ENCODE assay signal across 1 cellular context in genomic region chr12:56941299-56942017, GRCh38.
TF ChIP-seq lines count a peak whose summit lies in the region.

No MANE protein-coding gene starts in this region.

TF ChIP-seq in HepG2, 621 proteins besides CTCF, POLR2A, EP300 and RAD21 (continued from another document and continues in another):
- TF ChIP-seq FOXP4 (CRISPR knock-in tag; IDR thresholded peaks at IDR 0.05) (peak; percentile 96), NR2F2 (IDR thresholded peaks at IDR 0.05; ENCODE audit: borderline replicate concordance, low read depth) (peak; percentile 81; the same call in 1 of the 2 replicates), BRCA1 (CRISPR knock-in tag; IDR thresholded peaks at IDR 0.05) (no peak), ZNF510 (CRISPR knock-in tag; IDR thresholded peaks at IDR 0.05; ENCODE audit: low read depth) (0 out of 2 replicates have a peak, but pooled peaks have one; percentile 62), ZKSCAN1 (IDR thresholded peaks at IDR 0.05; ENCODE audit: low read length) (no peak), BCLAF1 (IDR thresholded peaks at IDR 0.05) (no peak), ZBTB4 (CRISPR knock-in tag; IDR thresholded peaks at IDR 0.05; ENCODE audit: borderline replicate concordance) (no peak), SKIL (CRISPR knock-in tag; IDR thresholded peaks at IDR 0.05; ENCODE audit: borderline replicate concordance) (0 out of 2 replicates have a peak, but pooled peaks have one; percentile 37), REST (IDR thresholded peaks at IDR 0.05; ENCODE audit: borderline replicate concordance in 1 of 2, low read depth in 1 of 2, low read length in 2 of 2) (peak in 1 of 2 experiments; percentile 49; a peak in 1 of 4 replicates), FOXO4 (CRISPR knock-in tag; conservative IDR thresholded peaks at IDR 0.05) (no peak), NFIC (IDR thresholded peaks at IDR 0.05; ENCODE audit: low read length) (peak; percentile 72), ZFX (CRISPR knock-in tag; IDR thresholded peaks at IDR 0.05; ENCODE audit: low read depth) (no peak), HOMEZ (CRISPR knock-in tag; IDR thresholded peaks at IDR 0.05; ENCODE audit: low read depth) (peak; percentile 91), ZNF777 (CRISPR knock-in tag; IDR thresholded peaks at IDR 0.05) (no peak), ATF4 (CRISPR knock-in tag; IDR thresholded peaks at IDR 0.05) (peak in 1 of 2 experiments; percentile 62; a peak in 1 of 4 replicates), HOXA7 (CRISPR knock-in tag; IDR thresholded peaks at IDR 0.05) (no peak), MYNN (CRISPR knock-in tag; IDR thresholded peaks at IDR 0.05; ENCODE audit: low read depth) (no peak), CREB1 (IDR thresholded peaks at IDR 0.05) (no peak), CREB1 (CRISPR knock-in tag; IDR thresholded peaks at IDR 0.05) (peak; percentile 55), ZNF709 (CRISPR knock-in tag; IDR thresholded peaks at IDR 0.05) (peak; percentile 78; the same call in 1 of the 2 replicates), IRF9 (CRISPR knock-in tag; IDR thresholded peaks at IDR 0.05; ENCODE audit: borderline replicate concordance) (no peak; the same call in 1 of the 2 replicates), RXRB (CRISPR knock-in tag; IDR thresholded peaks at IDR 0.05; ENCODE audit: borderline replicate concordance) (peak; percentile 91), ZNF260 (CRISPR knock-in tag; IDR thresholded peaks at IDR 0.05; ENCODE audit: borderline replicate concordance, low read depth) (no peak), CREBL2 (CRISPR knock-in tag; IDR thresholded peaks at IDR 0.05; ENCODE audit: borderline replicate concordance) (no peak), NPAS2 (CRISPR knock-in tag; IDR thresholded peaks at IDR 0.05; ENCODE audit: borderline replicate concordance) (no peak), PTBP1 (IDR thresholded peaks at IDR 0.05; ENCODE audit: low read depth, low read length, poor library complexity, severe bottlenecking) (no peak), GATA4 (IDR thresholded peaks at IDR 0.05; ENCODE audit: borderline replicate concordance, low read depth) (no peak), MLXIP (CRISPR knock-in tag; IDR thresholded peaks at IDR 0.05; ENCODE audit: borderline replicate concordance) (no peak), ZNF766 (CRISPR knock-in tag; IDR thresholded peaks at IDR 0.05; ENCODE audit: borderline replicate concordance) (no peak)
